1 cellular context compared by ENCODE assay signal in the genomic region with DNA sequence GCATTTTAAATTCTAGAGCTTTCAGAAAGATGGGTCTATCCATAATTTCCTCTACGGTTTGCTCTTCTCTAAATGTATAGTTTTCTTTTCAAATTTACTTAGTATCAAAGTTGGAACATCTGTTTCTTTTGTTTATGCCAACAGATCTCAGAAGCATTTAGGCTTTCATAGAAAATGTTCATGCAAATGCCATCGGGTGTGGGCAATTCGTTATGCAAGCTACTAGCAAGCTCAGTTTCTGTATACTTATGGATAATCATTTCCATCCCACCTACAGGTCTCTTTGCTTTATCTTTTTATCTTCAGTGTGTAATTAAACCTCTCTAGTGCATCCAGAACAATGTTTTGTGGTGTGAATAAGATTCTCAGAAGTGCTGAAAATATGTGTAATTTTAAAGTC.
TF ChIP-seq lines count a peak whose summit lies in the region.

No MANE protein-coding gene starts in this region.

TF ChIP-seq in WTC11, 78 proteins besides CTCF, POLR2A, EP300 and RAD21 (continued from another document):
- TF ChIP-seq, protein P1, sequence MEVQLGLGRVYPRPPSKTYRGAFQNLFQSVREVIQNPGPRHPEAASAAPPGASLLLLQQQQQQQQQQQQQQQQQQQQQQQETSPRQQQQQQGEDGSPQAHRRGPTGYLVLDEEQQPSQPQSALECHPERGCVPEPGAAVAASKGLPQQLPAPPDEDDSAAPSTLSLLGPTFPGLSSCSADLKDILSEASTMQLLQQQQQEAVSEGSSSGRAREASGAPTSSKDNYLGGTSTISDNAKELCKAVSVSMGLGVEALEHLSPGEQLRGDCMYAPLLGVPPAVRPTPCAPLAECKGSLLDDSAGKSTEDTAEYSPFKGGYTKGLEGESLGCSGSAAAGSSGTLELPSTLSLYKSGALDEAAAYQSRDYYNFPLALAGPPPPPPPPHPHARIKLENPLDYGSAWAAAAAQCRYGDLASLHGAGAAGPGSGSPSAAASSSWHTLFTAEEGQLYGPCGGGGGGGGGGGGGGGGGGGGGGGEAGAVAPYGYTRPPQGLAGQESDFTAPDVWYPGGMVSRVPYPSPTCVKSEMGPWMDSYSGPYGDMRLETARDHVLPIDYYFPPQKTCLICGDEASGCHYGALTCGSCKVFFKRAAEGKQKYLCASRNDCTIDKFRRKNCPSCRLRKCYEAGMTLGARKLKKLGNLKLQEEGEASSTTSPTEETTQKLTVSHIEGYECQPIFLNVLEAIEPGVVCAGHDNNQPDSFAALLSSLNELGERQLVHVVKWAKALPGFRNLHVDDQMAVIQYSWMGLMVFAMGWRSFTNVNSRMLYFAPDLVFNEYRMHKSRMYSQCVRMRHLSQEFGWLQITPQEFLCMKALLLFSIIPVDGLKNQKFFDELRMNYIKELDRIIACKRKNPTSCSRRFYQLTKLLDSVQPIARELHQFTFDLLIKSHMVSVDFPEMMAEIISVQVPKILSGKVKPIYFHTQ (CRISPR knock-in tag; IDR thresholded peaks at IDR 0.05), result no peak
- TF ChIP-seq ZBTB21 (CRISPR knock-in tag; IDR thresholded peaks at IDR 0.05; ENCODE audit: borderline replicate concordance), result no peak
